In genomic region chr13:20182231-20182846, GRCh38 we compare ENCODE assay signal across 8 cellular contexts. TPM values are rescaled to one million over a fixed set of nuclear protein-coding genes. Genes with fewer than 3 reads are reported as not detected.
DNase-seq lines count a peak whose midpoint lies in the region; ATAC-seq, FAIRE-seq and TF ChIP-seq lines count a peak whose summit lies in the region.

No MANE protein-coding gene starts in this region.

- no peak for FAIRE-seq in RCC 7860 (lab: Jason Lieb, UNC)

- intact Hi-C loops in left ventricle myocardium superior (cut with micrococcal nuclease), result loop anchor here (10.0 kb wide), 1 partner anchor 742 kb away; no protein-coding TSS in a partner anchor

- ATAC-seq in GM21576 (IDR thresholded peaks at IDR 0.05; ENCODE audit: unreplicated experiment), result peak; percentile 79
- ATAC-seq in left ventricle myocardium superior, result peak; percentile 86
- no peak for ATAC-seq in GM18517 (IDR thresholded peaks at IDR 0.05; ENCODE audit: unreplicated experiment)

- DNase-seq in ELF-1 (ENCODE audit: low read depth, low spot score), result peak; percentile 75
- peak; percentile 76 for DNase-seq in LoVo (ENCODE audit: low spot score)
- DNase-seq in RCC 7860 (ENCODE audit: low spot score), result peak; percentile 60
- peak; percentile 74 for DNase-seq in amniotic epithelial cell (ENCODE audit: low read depth)
- no peak for DNase-seq in left ventricle myocardium superior
- no peak for DNase-seq in retinal pigment epithelial cell (ENCODE audit: low read depth)

- peak; percentile 93 for TF ChIP-seq CTCF in retinal pigment epithelial cell (conservative IDR thresholded peaks at IDR 0.05; ENCODE audit: low read depth, low read length)

- H3K4me3 ChIP-seq in retinal pigment epithelial cell (ENCODE audit: low read length), result no peak overlapping the region

RNA-seq across cellular contexts. Expression of gene GJB2, which starts 10.4 kb away (rescaled TPM):
- total RNA-seq in left ventricle myocardium superior, result 0.42 TPM

RNA-seq across cellular contexts. Expression of gene GJA3, which starts 21.5 kb away (rescaled TPM):
- 17.9 TPM for total RNA-seq in left ventricle myocardium superior

RNA-seq across cellular contexts. Expression of gene GJB6, which starts 49.8 kb away (rescaled TPM):
- not detected for total RNA-seq in left ventricle myocardium superior

Comparison
In these comparisons a context has a peak if more than half of its experiments do, and no peak if none do; other contexts are left out.
1. DNase-seq: peak in ELF-1 (single experiment), LoVo (single experiment), RCC 7860 (single experiment) and amniotic epithelial cell (single experiment); none in left ventricle myocardium superior (single experiment) and retinal pigment epithelial cell (single experiment).